ENCODE assay signal across 8 cellular contexts in the genomic region with DNA sequence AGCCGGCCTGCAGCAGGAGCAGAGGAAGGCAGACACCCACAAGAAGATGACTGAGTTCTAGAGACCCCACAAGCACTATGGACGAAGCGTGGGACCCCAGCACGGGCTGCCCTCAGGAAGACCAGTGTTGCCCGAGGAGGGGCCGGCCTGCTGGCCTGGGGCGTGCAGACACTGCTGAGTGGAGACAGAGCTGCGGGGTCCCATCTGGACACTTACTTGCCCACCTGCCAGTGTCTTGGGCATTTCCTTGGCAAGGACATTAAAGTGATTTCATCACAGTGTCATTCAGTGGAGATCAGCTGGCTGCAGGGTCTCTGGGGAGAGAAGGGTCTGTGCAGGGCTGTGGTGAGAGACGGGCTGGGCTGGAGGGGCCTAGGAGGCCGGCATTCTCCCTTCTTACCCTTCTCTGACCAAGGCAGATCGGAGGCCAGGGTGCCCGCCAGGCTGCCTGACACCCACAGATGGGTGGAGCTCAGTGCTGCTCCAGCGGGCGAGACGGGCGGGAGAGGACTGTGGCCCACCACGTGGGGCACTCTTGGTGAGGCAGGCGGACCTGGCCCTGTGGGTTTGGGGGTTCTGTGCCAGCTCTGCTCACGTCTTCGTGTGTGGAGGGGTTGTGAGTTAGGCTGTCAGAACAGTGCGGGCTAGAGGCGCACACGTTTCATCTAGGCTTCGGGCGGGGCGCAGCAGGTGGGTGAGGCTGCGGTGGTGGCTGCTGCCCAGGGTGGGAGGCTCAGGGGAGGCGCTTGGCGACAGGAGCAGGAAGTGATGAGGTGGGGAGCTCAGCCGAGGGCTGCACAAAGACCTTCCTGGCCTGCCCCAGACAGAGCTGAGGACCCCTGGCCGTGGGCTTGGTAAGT. TPM values are rescaled to one million over a fixed set of nuclear protein-coding genes. Genes with fewer than 3 reads are reported as not detected.
DNase-seq lines count a peak whose midpoint lies in the region; TF ChIP-seq lines count a peak whose summit lies in the region.

A gene with protein sequence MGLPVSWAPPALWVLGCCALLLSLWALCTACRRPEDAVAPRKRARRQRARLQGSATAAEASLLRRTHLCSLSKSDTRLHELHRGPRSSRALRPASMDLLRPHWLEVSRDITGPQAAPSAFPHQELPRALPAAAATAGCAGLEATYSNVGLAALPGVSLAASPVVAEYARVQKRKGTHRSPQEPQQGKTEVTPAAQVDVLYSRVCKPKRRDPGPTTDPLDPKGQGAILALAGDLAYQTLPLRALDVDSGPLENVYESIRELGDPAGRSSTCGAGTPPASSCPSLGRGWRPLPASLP (plus strand): TSS at position 806 of the 860 bp plus-strand sequence. CDS start 886 bp downstream, outside the sequence.

- H3K36me3 Mint-ChIP-seq in endothelial cell (ENCODE audit: low read depth, unreplicated experiment): peaks cover 16% of the 10 kb centered on the region

- H3K9me3 ChIP-seq in HEK293 (ENCODE audit: control insufficient read depth, insufficient read depth, low read depth, low read length): no peaks in the 10 kb centered on the region

- POLR2A ChIA-PET in HEK293 (lab: Yijun Ruan, JAX): interaction anchor here (0.7 to 2.4 kb wide), 3 partner anchors 9 to 129 kb away, joined by 3 to 11 read pairs (median 3); a partner anchor contains a TSS

- H3K4me1 ChIP-seq in HEK293 (ENCODE audit: control insufficient read depth, insufficient read depth, low read length): no peaks in the 10 kb centered on the region; the same call in 1 of the 2 replicates

- TF ChIP-seq CTCF in HEK293 (tag by site-specific recombination; IDR thresholded peaks at IDR 0.05): no peak
- TF ChIP-seq CTCF in endothelial cell (IDR thresholded peaks at IDR 0.05; ENCODE audit: unreplicated experiment): no peak

- peak; percentile 79 for DNase-seq in activated CD4-positive, alpha-beta T cell treated with anti-CD3 and anti-CD28 coated beads, Interleukin-2, amount 50 U/mL, for 1 hour
- DNase-seq in endothelial cell (ENCODE audit: low spot score) (no peak), NCI-H1694 treated with DMSO at 0.1 percent for 48 hours (lab: John Stamatoyannopoulos, UW) (no peak), cerebellar cortex (ENCODE audit: low spot score) (no peak), MV-4-11 (lab: John Stamatoyannopoulos, UW) (no peak), NCI-H446 treated with DMSO at 0.1 percent for 48 hours (lab: John Stamatoyannopoulos, UW) (no peak)
- DNase-seq in stimulated activated CD4-positive, alpha-beta T cell treated with anti-CD3 and anti-CD28 coated beads, Interleukin-2, amount 100 ng/mL, for 48 hours: peak; percentile 25 to 44

- CTCF ChIA-PET in HEK293 (lab: Yijun Ruan, JAX): no interaction called here

- no peaks in the 10 kb centered on the region for H3K9me3 Mint-ChIP-seq in endothelial cell (ENCODE audit: unreplicated experiment)

- H3K4me1 Mint-ChIP-seq in endothelial cell (ENCODE audit: unreplicated experiment): no peaks in the 10 kb centered on the region

- H3K4me3 Mint-ChIP-seq in endothelial cell (ENCODE audit: unreplicated experiment): peak within 1 kb of the TSS; percentile 77

- no peak within 1 kb of the TSS for H3K27ac ChIP-seq in HEK293 (ENCODE audit: extremely low read depth, low read depth, low read length)

- no peak within 1 kb of the TSS for H3K27ac Mint-ChIP-seq in endothelial cell (ENCODE audit: unreplicated experiment)

- H3K27me3 Mint-ChIP-seq in endothelial cell (ENCODE audit: unreplicated experiment): peaks cover 16% of the 10 kb centered on the region

- no peak within 1 kb of the TSS for H3K4me3 ChIP-seq in HEK293 (ENCODE audit: low read depth, low read length)

- H3K36me3 ChIP-seq in HEK293 (ENCODE audit: control insufficient read depth in 2 of 2, insufficient read depth in 1 of 2, low read length in 2 of 2): peaks cover 0 to 61% of the 10 kb centered on the region in 2 experiments; a peak in 2 of 3 replicates

TF ChIP-seq in HEK293, 187 proteins besides CTCF, POLR2A, EP300 and RAD21 (continues in another document):
- TF ChIP-seq, protein P1, sequence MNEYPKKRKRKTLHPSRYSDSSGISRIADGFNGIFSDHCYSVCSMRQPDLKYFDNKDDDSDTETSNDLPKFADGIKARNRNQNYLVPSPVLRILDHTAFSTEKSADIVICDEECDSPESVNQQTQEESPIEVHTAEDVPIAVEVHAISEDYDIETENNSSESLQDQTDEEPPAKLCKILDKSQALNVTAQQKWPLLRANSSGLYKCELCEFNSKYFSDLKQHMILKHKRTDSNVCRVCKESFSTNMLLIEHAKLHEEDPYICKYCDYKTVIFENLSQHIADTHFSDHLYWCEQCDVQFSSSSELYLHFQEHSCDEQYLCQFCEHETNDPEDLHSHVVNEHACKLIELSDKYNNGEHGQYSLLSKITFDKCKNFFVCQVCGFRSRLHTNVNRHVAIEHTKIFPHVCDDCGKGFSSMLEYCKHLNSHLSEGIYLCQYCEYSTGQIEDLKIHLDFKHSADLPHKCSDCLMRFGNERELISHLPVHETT (tag by site-specific recombination; IDR thresholded peaks at IDR 0.05): no peak
- TF ChIP-seq ZBTB7A (tag by site-specific recombination; IDR thresholded peaks at IDR 0.05; ENCODE audit: low read depth): 0 out of 2 replicates have a peak, but pooled peaks have one; percentile 34
- no peak for TF ChIP-seq RBAK (tag by site-specific recombination; IDR thresholded peaks at IDR 0.05)
- no peak for TF ChIP-seq ZNF623 (tag by site-specific recombination; IDR thresholded peaks at IDR 0.05)
- TF ChIP-seq ZFHX2 (tag by site-specific recombination; conservative IDR thresholded peaks at IDR 0.05): peak; percentile 65
- TF ChIP-seq, protein P2, sequence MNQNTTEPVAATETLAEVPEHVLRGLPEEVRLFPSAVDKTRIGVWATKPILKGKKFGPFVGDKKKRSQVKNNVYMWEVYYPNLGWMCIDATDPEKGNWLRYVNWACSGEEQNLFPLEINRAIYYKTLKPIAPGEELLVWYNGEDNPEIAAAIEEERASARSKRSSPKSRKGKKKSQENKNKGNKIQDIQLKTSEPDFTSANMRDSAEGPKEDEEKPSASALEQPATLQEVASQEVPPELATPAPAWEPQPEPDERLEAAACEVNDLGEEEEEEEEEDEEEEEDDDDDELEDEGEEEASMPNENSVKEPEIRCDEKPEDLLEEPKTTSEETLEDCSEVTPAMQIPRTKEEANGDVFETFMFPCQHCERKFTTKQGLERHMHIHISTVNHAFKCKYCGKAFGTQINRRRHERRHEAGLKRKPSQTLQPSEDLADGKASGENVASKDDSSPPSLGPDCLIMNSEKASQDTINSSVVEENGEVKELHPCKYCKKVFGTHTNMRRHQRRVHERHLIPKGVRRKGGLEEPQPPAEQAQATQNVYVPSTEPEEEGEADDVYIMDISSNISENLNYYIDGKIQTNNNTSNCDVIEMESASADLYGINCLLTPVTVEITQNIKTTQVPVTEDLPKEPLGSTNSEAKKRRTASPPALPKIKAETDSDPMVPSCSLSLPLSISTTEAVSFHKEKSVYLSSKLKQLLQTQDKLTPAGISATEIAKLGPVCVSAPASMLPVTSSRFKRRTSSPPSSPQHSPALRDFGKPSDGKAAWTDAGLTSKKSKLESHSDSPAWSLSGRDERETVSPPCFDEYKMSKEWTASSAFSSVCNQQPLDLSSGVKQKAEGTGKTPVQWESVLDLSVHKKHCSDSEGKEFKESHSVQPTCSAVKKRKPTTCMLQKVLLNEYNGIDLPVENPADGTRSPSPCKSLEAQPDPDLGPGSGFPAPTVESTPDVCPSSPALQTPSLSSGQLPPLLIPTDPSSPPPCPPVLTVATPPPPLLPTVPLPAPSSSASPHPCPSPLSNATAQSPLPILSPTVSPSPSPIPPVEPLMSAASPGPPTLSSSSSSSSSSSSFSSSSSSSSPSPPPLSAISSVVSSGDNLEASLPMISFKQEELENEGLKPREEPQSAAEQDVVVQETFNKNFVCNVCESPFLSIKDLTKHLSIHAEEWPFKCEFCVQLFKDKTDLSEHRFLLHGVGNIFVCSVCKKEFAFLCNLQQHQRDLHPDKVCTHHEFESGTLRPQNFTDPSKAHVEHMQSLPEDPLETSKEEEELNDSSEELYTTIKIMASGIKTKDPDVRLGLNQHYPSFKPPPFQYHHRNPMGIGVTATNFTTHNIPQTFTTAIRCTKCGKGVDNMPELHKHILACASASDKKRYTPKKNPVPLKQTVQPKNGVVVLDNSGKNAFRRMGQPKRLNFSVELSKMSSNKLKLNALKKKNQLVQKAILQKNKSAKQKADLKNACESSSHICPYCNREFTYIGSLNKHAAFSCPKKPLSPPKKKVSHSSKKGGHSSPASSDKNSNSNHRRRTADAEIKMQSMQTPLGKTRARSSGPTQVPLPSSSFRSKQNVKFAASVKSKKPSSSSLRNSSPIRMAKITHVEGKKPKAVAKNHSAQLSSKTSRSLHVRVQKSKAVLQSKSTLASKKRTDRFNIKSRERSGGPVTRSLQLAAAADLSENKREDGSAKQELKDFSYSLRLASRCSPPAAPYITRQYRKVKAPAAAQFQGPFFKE (tag by site-specific recombination; IDR thresholded peaks at IDR 0.05; ENCODE audit: borderline replicate concordance): no peak
- no peak for TF ChIP-seq ZNF266 (tag by site-specific recombination; IDR thresholded peaks at IDR 0.05; ENCODE audit: low read depth)
- TF ChIP-seq ZNF585B (tag by site-specific recombination; IDR thresholded peaks at IDR 0.05): no peak
- no peak for TF ChIP-seq ZNF133 (tag by site-specific recombination; IDR thresholded peaks at IDR 0.05)
- TF ChIP-seq GLIS2 (tag by site-specific recombination; IDR thresholded peaks at IDR 0.05): peak; percentile 36
- TF ChIP-seq, protein P3, sequence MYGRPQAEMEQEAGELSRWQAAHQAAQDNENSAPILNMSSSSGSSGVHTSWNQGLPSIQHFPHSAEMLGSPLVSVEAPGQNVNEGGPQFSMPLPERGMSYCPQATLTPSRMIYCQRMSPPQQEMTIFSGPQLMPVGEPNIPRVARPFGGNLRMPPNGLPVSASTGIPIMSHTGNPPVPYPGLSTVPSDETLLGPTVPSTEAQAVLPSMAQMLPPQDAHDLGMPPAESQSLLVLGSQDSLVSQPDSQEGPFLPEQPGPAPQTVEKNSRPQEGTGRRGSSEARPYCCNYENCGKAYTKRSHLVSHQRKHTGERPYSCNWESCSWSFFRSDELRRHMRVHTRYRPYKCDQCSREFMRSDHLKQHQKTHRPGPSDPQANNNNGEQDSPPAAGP (tag by site-specific recombination; IDR thresholded peaks at IDR 0.05): peak; percentile 71
- TF ChIP-seq KLF1 (tag by site-specific recombination; IDR thresholded peaks at IDR 0.05): peak; percentile 97
- TF ChIP-seq SCRT2 (tag by site-specific recombination; IDR thresholded peaks at IDR 0.05): peak; percentile 80
- TF ChIP-seq EGR2 (tag by site-specific recombination; IDR thresholded peaks at IDR 0.05; ENCODE audit: low read depth): peak; percentile 63
- TF ChIP-seq KLF8 (tag by site-specific recombination; IDR thresholded peaks at IDR 0.05): peak; percentile 79
- TF ChIP-seq ZNF600 (tag by site-specific recombination; IDR thresholded peaks at IDR 0.05): peak; percentile 53
- no peak for TF ChIP-seq ZFP69B (tag by site-specific recombination; IDR thresholded peaks at IDR 0.05)

RNA-seq across cellular contexts. Expression of the gene that starts here (rescaled TPM):
- 8.1 TPM for total RNA-seq in endothelial cell (ENCODE audit: unreplicated experiment)

Comparison
In these comparisons a context has a peak if more than half of its experiments do, and no peak if none do; other contexts are left out.
1. DNase-seq: peak in activated CD4-positive, alpha-beta T cell treated with anti-CD3 and anti-CD28 coated beads, Interleukin-2, amount 50 U/mL, for 1 hour (single experiment) and stimulated activated CD4-positive, alpha-beta T cell treated with anti-CD3 and anti-CD28 coated beads, Interleukin-2, amount 100 ng/mL, for 48 hours (2 of 2); none in endothelial cell (single experiment), NCI-H1694 treated with DMSO at 0.1 percent for 48 hours (single experiment), cerebellar cortex (single experiment), MV-4-11 (single experiment) and NCI-H446 treated with DMSO at 0.1 percent for 48 hours (single experiment).